37 cellular contexts compared by ENCODE assay signal in the genomic region with DNA sequence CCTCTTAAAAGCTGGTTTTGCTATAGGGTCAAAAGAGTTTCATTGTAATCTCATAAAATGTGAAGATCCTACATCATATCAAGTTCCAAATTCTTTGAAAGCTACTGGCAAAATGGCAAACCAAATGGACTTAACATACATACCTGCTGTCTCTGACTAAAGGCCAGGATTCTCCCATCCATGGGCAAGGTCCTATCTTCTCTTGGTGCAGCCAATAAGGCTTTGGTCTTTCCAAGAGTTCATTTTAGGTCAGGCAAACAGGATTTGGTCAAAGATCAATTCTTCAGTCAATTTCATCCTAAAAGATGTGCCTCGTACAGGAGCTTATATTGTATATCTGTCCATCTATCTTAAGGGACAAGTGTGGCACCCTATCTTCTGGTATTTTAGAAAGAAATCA. TPM values are rescaled to one million over a fixed set of nuclear protein-coding genes. Genes with fewer than 3 reads are reported as not detected.
"Had no signal": no experiment of that assay in that cellular context is flagged by ENCODE, and none has a peak within 500 bp of the region (broad histone marks: within the 10 kb centered on the region; RNA-seq: fewer than 3 reads in every experiment).

No MANE protein-coding gene starts in this region.

- H3K9me3 ChIP-seq: adrenal gland, body of pancreas, esophagus squamous epithelium, gastroesophageal sphincter had no signal

- H3K4me3 Mint-ChIP-seq: activated B cell treated with CpG ODN at 0.5 μM for 24 hours; activated CD4-positive, alpha-beta memory T cell treated with anti-CD3 and anti-CD28 coated beads for 36 hours; activated CD4-positive, alpha-beta T cell treated with anti-CD3 and anti-CD28 coated beads, Interleukin-2, amount 10 ng/mL, durations not matched to agents 24 days and 14 days; activated CD8-positive, alpha-beta memory T cell treated with anti-CD3 and anti-CD28 coated beads, Interleukin-2, amount 10 ng/mL, durations not matched to agents 7 days and 5 days; activated CD8-positive, alpha-beta T cell treated with anti-CD3 and anti-CD28 coated beads, Interleukin-2, amount 10 ng/mL, durations not matched to agents 7 days and 5 days; activated naive CD4-positive, alpha-beta T cell treated with anti-CD3 and anti-CD28 coated beads for 36 hours; activated naive CD4-positive, alpha-beta T cell treated with anti-CD3 and anti-CD28 coated beads, Interleukin-2, amount 50 U/mL, for 24 hours; activated naive CD8-positive, alpha-beta T cell treated with anti-CD3 and anti-CD28 coated beads for 36 hours; activated naive CD8-positive, alpha-beta T cell treated with anti-CD3 and anti-CD28 coated beads, Interleukin-2, amount 50 U/mL, for 24 hours; activated T-helper 1 cell treated with anti-CD3 and anti-CD28 coated beads, Interleukin-12 subunit alpha, Interleukin-12 subunit beta, Interleukin-2, Interleukin-4 antibody, amounts not matched to agents 30 ng/mL and 10 ng/mL and 1 ng/mL, durations not matched to agents 14 hours and 24 hours and 36 hours; effector memory CD8-positive, alpha-beta T cell; T-helper 17 cell; T-helper 2 cell treated with Interferon-gamma antibody and Interleukin-4, amounts not matched to agents 5 μg/mL and 100 μg/mL, for 36 hours had no signal

- H3K4me1 ChIP-seq: adrenal gland, body of pancreas, esophagus squamous epithelium, gastroesophageal sphincter had no signal

- H3K36me3 Mint-ChIP-seq: activated CD4-positive, alpha-beta memory T cell treated with anti-CD3 and anti-CD28 coated beads for 36 hours; activated CD8-positive, alpha-beta memory T cell treated with anti-CD3 and anti-CD28 coated beads, Interleukin-2, amount 10 ng/mL, durations not matched to agents 7 days and 5 days; activated naive CD4-positive, alpha-beta T cell treated with anti-CD3 and anti-CD28 coated beads, Interleukin-2, amount 50 U/mL, for 24 hours; activated naive CD8-positive, alpha-beta T cell treated with anti-CD3 and anti-CD28 coated beads for 36 hours had no signal

- H3K27me3 ChIP-seq: adrenal gland, body of pancreas, esophagus squamous epithelium, gastroesophageal sphincter had no signal

- ATAC-seq: activated CD4-positive, CD25-positive, alpha-beta regulatory T cell treated with anti-CD3 and anti-CD28 coated beads, Interleukin-2, amount 50 U/mL, for 24 hours; activated CD8-positive, alpha-beta memory T cell treated with anti-CD3 and anti-CD28 coated beads, Interleukin-2, amount 10 ng/mL, durations not matched to agents 7 days and 5 days; activated CD8-positive, alpha-beta T cell treated with anti-CD3 and anti-CD28 coated beads, Interleukin-2, amount 10 ng/mL, durations not matched to agents 7 days and 5 days; activated naive CD8-positive, alpha-beta T cell treated with anti-CD3 and anti-CD28 coated beads, Interleukin-2, amount 50 U/mL, for 24 hours; body of pancreas; effector memory CD8-positive, alpha-beta T cell; gastroesophageal sphincter; T-helper 17 cell had no signal

- H3K27ac ChIP-seq: adrenal gland, body of pancreas, epithelial cell of prostate, esophagus squamous epithelium, gastroesophageal sphincter, WERI-Rb-1 had no signal

- H3K36me3 ChIP-seq: adrenal gland, esophagus squamous epithelium, gastroesophageal sphincter, WERI-Rb-1 had no signal

- H3K27ac Mint-ChIP-seq: activated B cell treated with CpG ODN at 0.5 μM for 24 hours; activated CD4-positive, alpha-beta memory T cell treated with anti-CD3 and anti-CD28 coated beads for 36 hours; activated CD4-positive, alpha-beta T cell treated with anti-CD3 and anti-CD28 coated beads, Interleukin-2, amount 10 ng/mL, durations not matched to agents 24 days and 14 days; activated CD8-positive, alpha-beta memory T cell treated with anti-CD3 and anti-CD28 coated beads, Interleukin-2, amount 10 ng/mL, durations not matched to agents 7 days and 5 days; activated CD8-positive, alpha-beta T cell treated with anti-CD3 and anti-CD28 coated beads, Interleukin-2, amount 10 ng/mL, durations not matched to agents 7 days and 5 days; activated naive CD4-positive, alpha-beta T cell treated with anti-CD3 and anti-CD28 coated beads for 36 hours; activated naive CD4-positive, alpha-beta T cell treated with anti-CD3 and anti-CD28 coated beads, Interleukin-2, amount 50 U/mL, for 24 hours; activated naive CD8-positive, alpha-beta T cell treated with anti-CD3 and anti-CD28 coated beads for 36 hours; activated naive CD8-positive, alpha-beta T cell treated with anti-CD3 and anti-CD28 coated beads, Interleukin-2, amount 50 U/mL, for 24 hours; activated T-helper 1 cell treated with anti-CD3 and anti-CD28 coated beads, Interleukin-12 subunit alpha, Interleukin-12 subunit beta, Interleukin-2, Interleukin-4 antibody, amounts not matched to agents 30 ng/mL and 10 ng/mL and 1 ng/mL, durations not matched to agents 14 hours and 24 hours and 36 hours; activated T-helper 2 cell treated with anti-CD3 and anti-CD28 coated beads, Interferon-gamma antibody, Interleukin-2, Interleukin-4, amounts not matched to agents 10 μg/mL and 5 μg/mL and 100 μg/mL, durations not matched to agents 14 hours and 24 hours and 36 hours; effector memory CD8-positive, alpha-beta T cell; T-helper 17 cell; T-helper 2 cell treated with Interferon-gamma antibody and Interleukin-4, amounts not matched to agents 5 μg/mL and 100 μg/mL, for 36 hours had no signal

- H3K4me1 Mint-ChIP-seq: activated B cell treated with CpG ODN at 0.5 μM for 24 hours; activated CD4-positive, alpha-beta T cell treated with anti-CD3 and anti-CD28 coated beads, Interleukin-2, amount 10 ng/mL, durations not matched to agents 24 days and 14 days; activated CD8-positive, alpha-beta memory T cell treated with anti-CD3 and anti-CD28 coated beads, Interleukin-2, amount 10 ng/mL, durations not matched to agents 7 days and 5 days; activated naive CD4-positive, alpha-beta T cell treated with anti-CD3 and anti-CD28 coated beads, Interleukin-2, amount 50 U/mL, for 24 hours; activated naive CD8-positive, alpha-beta T cell treated with anti-CD3 and anti-CD28 coated beads for 36 hours; activated naive CD8-positive, alpha-beta T cell treated with anti-CD3 and anti-CD28 coated beads, Interleukin-2, amount 50 U/mL, for 24 hours; T-helper 17 cell had no signal

- H3K9me3 Mint-ChIP-seq: activated B cell treated with CpG ODN at 0.5 μM for 24 hours; activated CD4-positive, alpha-beta memory T cell treated with anti-CD3 and anti-CD28 coated beads for 36 hours; activated CD4-positive, alpha-beta T cell treated with anti-CD3 and anti-CD28 coated beads, Interleukin-2, amount 10 ng/mL, durations not matched to agents 24 days and 14 days; activated naive CD4-positive, alpha-beta T cell treated with anti-CD3 and anti-CD28 coated beads for 36 hours; activated naive CD4-positive, alpha-beta T cell treated with anti-CD3 and anti-CD28 coated beads, Interleukin-2, amount 50 U/mL, for 24 hours; activated naive CD8-positive, alpha-beta T cell treated with anti-CD3 and anti-CD28 coated beads, Interleukin-2, amount 50 U/mL, for 24 hours; activated T-helper 1 cell treated with anti-CD3 and anti-CD28 coated beads, Interleukin-12 subunit alpha, Interleukin-12 subunit beta, Interleukin-2, Interleukin-4 antibody, amounts not matched to agents 30 ng/mL and 10 ng/mL and 1 ng/mL, durations not matched to agents 14 hours and 24 hours and 36 hours; activated T-helper 2 cell treated with anti-CD3 and anti-CD28 coated beads, Interferon-gamma antibody, Interleukin-2, Interleukin-4, amounts not matched to agents 10 μg/mL and 5 μg/mL and 100 μg/mL, durations not matched to agents 14 hours and 24 hours and 36 hours had no signal

- FAIRE-seq: colon, endometrium, endothelial cell of umbilical vein had no signal

- DNase-seq: activated B cell treated with CpG ODN at 0.5 μM for 24 hours; activated CD4-positive, alpha-beta memory T cell treated with anti-CD3 and anti-CD28 coated beads for 36 hours; activated CD4-positive, alpha-beta T cell treated with anti-CD3 and anti-CD28 coated beads, Interleukin-2, amount 10 ng/mL, durations not matched to agents 24 days and 14 days; activated CD8-positive, alpha-beta memory T cell treated with anti-CD3 and anti-CD28 coated beads, Interleukin-2, amount 10 ng/mL, durations not matched to agents 7 days and 5 days; activated CD8-positive, alpha-beta memory T cell treated with anti-CD3 and anti-CD28 coated beads, Interleukin-2, amount 50 U/mL, for 4 hours; activated CD8-positive, alpha-beta T cell treated with anti-CD3 and anti-CD28 coated beads, Interleukin-2, amount 10 ng/mL, durations not matched to agents 7 days and 5 days; activated effector memory CD4-positive, alpha-beta T cell treated with anti-CD3 and anti-CD28 coated beads, Interleukin-2, amount 50 U/mL, for 16 hours; activated naive CD4-positive, alpha-beta T cell treated with anti-CD3 and anti-CD28 coated beads for 36 hours; activated naive CD8-positive, alpha-beta T cell treated with anti-CD3 and anti-CD28 coated beads for 36 hours; activated naive CD8-positive, alpha-beta T cell treated with anti-CD3 and anti-CD28 coated beads, Interleukin-2, amount 50 U/mL, for 24 hours; activated T-cell treated with anti-CD3 and anti-CD28 coated beads, Interleukin-2, amount 50 U/mL, for 1 hour; activated T-cell treated with anti-CD3 and anti-CD28 coated beads, Interleukin-2, amount 50 U/mL, for 48 hours; adrenal gland; amygdala; aorta; body of pancreas; caudate nucleus; cortex of kidney; dermis blood vessel endothelial cell; effector CD4-positive, alpha-beta T cell; effector memory CD8-positive, alpha-beta T cell; esophagus squamous epithelium; foreskin melanocyte; T-helper 1 cell; T-helper 17 cell; T1000; WERI-Rb-1 had no signal

- H3K27me3 Mint-ChIP-seq: activated CD4-positive, alpha-beta memory T cell treated with anti-CD3 and anti-CD28 coated beads for 36 hours; activated CD4-positive, alpha-beta T cell treated with anti-CD3 and anti-CD28 coated beads, Interleukin-2, amount 10 ng/mL, durations not matched to agents 24 days and 14 days; activated CD8-positive, alpha-beta memory T cell treated with anti-CD3 and anti-CD28 coated beads, Interleukin-2, amount 10 ng/mL, durations not matched to agents 7 days and 5 days; activated naive CD8-positive, alpha-beta T cell treated with anti-CD3 and anti-CD28 coated beads, Interleukin-2, amount 50 U/mL, for 24 hours; effector memory CD8-positive, alpha-beta T cell; T-helper 17 cell had no signal

- H3K4me3 ChIP-seq: adrenal gland, body of pancreas, esophagus squamous epithelium, gastroesophageal sphincter had no signal

RNA-seq across cellular contexts. Expression of a gene that starts 49.7 kb away (rescaled TPM):
- total RNA-seq: activated naive CD8-positive, alpha-beta T cell treated with anti-CD3 and anti-CD28 coated beads for 36 hours; activated T-helper 1 cell treated with anti-CD3 and anti-CD28 coated beads, Interleukin-12 subunit alpha, Interleukin-12 subunit beta, Interleukin-2, Interleukin-4 antibody, amounts not matched to agents 30 ng/mL and 10 ng/mL and 1 ng/mL, durations not matched to agents 14 hours and 24 hours and 36 hours had no signal
